Comparison of ENCODE assay signal across 18 cellular contexts in genomic region chr7:54252256-54253035, GRCh38.
"Had no signal": no experiment of that assay in that cellular context is flagged by ENCODE, and none has a peak within 500 bp of the region (broad histone marks: within the 10 kb centered on the region; RNA-seq: fewer than 3 reads in every experiment).

No MANE protein-coding gene starts in this region.

- H3K36me3 ChIP-seq: colonic mucosa, spleen, stomach, upper lobe of left lung had no signal

- H3K27me3 Mint-ChIP-seq: activated CD4-positive, alpha-beta T cell treated with anti-CD3 and anti-CD28 coated beads, Interleukin-2, amount 10 ng/mL, durations not matched to agents 24 days and 14 days; brain had no signal

- H3K9me3 Mint-ChIP-seq: brain, mesothelial cell of epicardium had no signal

- H3K27ac Mint-ChIP-seq: activated CD4-positive, alpha-beta T cell treated with anti-CD3 and anti-CD28 coated beads, Interleukin-2, amount 10 ng/mL, durations not matched to agents 24 days and 14 days; activated CD8-positive, alpha-beta T cell treated with anti-CD3 and anti-CD28 coated beads, Interleukin-2, amount 10 ng/mL, durations not matched to agents 7 days and 5 days; activated naive CD4-positive, alpha-beta T cell treated with anti-CD3 and anti-CD28 coated beads, Interleukin-2, amount 50 U/mL, for 72 hours; activated T-cell treated with anti-CD3 and anti-CD28 coated beads, Interleukin-2, amount 50 U/mL, for 72 hours; mesothelial cell of epicardium had no signal

- H3K27me3 ChIP-seq: colonic mucosa, spleen, stomach, testis, upper lobe of left lung had no signal

- H3K9me3 ChIP-seq: colonic mucosa, psoas muscle, stomach, testis, upper lobe of left lung had no signal

- H3K36me3 Mint-ChIP-seq: brain, mesothelial cell of epicardium had no signal

- H3K4me1 ChIP-seq: colonic mucosa, psoas muscle, spleen, stomach, testis, upper lobe of left lung had no signal

- H3K27ac ChIP-seq: colonic mucosa, psoas muscle, spleen, stomach, testis, upper lobe of left lung had no signal

- ATAC-seq: activated CD8-positive, alpha-beta T cell treated with anti-CD3 and anti-CD28 coated beads, Interleukin-2, amount 10 ng/mL, durations not matched to agents 7 days and 5 days; activated naive CD4-positive, alpha-beta T cell treated with anti-CD3 and anti-CD28 coated beads, Interleukin-2, amount 50 U/mL, for 72 hours; activated T-cell treated with anti-CD3 and anti-CD28 coated beads, Interleukin-2, amount 50 U/mL, for 72 hours; psoas muscle; sciatic nerve had no signal

- H3K4me3 ChIP-seq: colonic mucosa, psoas muscle, spleen, stomach, testis, upper lobe of left lung had no signal

- DNase-seq: activated CD4-positive, alpha-beta T cell treated with anti-CD3 and anti-CD28 coated beads, Interleukin-2, amount 10 ng/mL, durations not matched to agents 24 days and 14 days; activated CD4-positive, CD25-positive, alpha-beta regulatory T cell; activated CD8-positive, alpha-beta memory T cell treated with anti-CD3 and anti-CD28 coated beads, Interleukin-2, amount 50 U/mL, for 4 hours; activated CD8-positive, alpha-beta T cell treated with anti-CD3 and anti-CD28 coated beads, Interleukin-2, amount 10 ng/mL, durations not matched to agents 7 days and 5 days; activated gamma-delta T cell; activated T-cell treated with anti-CD3 and anti-CD28 coated beads, Interleukin-2, amount 50 U/mL, for 72 hours; central memory CD4-positive, alpha-beta T cell; colonic mucosa; hypothalamus; psoas muscle; spleen; stomach; testis; upper lobe of left lung had no signal

- H3K4me1 Mint-ChIP-seq: activated CD4-positive, alpha-beta T cell treated with anti-CD3 and anti-CD28 coated beads, Interleukin-2, amount 10 ng/mL, durations not matched to agents 24 days and 14 days; mesothelial cell of epicardium had no signal

- H3K4me3 Mint-ChIP-seq: activated CD4-positive, alpha-beta T cell treated with anti-CD3 and anti-CD28 coated beads, Interleukin-2, amount 10 ng/mL, durations not matched to agents 24 days and 14 days; activated CD8-positive, alpha-beta T cell treated with anti-CD3 and anti-CD28 coated beads, Interleukin-2, amount 10 ng/mL, durations not matched to agents 7 days and 5 days; activated T-cell treated with anti-CD3 and anti-CD28 coated beads, Interleukin-2, amount 50 U/mL, for 72 hours; brain; mesothelial cell of epicardium had no signal
